21 cellular contexts compared by ENCODE assay signal in genomic region chr14:54256156-54256555, GRCh38.
A peak's percentile ranks its signal among the peaks of the same experiment; 100 is the strongest.
DNase-seq lines count a peak whose midpoint lies in the region; ATAC-seq, FAIRE-seq and TF ChIP-seq lines count a peak whose summit lies in the region.
"Had no signal": no experiment of that assay in that cellular context is flagged by ENCODE, and none has a peak within 500 bp of the region (broad histone marks: within the 10 kb centered on the region; RNA-seq: fewer than 3 reads in every experiment).

No MANE protein-coding gene starts in this region.

- no peak for FAIRE-seq in K562 (lab: Jason Lieb, UNC)
- FAIRE-seq: A549, D721Med, GM12878, H1 had no signal

- TF ChIP-seq EP300 in K562 (IDR thresholded peaks at IDR 0.05; ENCODE audit: low read length): no peak

- H3K4me3 ChIP-seq in K562 (no peak overlapping the region), testis (no peak overlapping the region)
- H3K4me3 ChIP-seq: A549, GM12878 had no signal

- H3K9ac ChIP-seq in K562 (ENCODE audit: insufficient read depth in 1 of 2, low read depth in 2 of 2, low read length in 2 of 2): no peak overlapping the region

- 17% methylated on average over 8 of the region's 9 CpGs for WGBS in K562 (ENCODE audit: insufficient coverage, low coverage, missing lambda C conversion rate)
- 67 to 74% methylated on average over 9 of the region's 9 CpGs for WGBS in testis, 2 donors

- no peak overlapping the region for H3K4me3 Mint-ChIP-seq in activated CD4-positive, alpha-beta T cell treated with anti-CD3 and anti-CD28 coated beads, Interleukin-2, amount 10 ng/mL, durations not matched to agents 24 days and 14 days
- H3K4me3 Mint-ChIP-seq: CD14-positive monocyte; CD4-positive, alpha-beta T cell; CD8-positive, alpha-beta memory T cell had no signal

- peaks cover 9% of the 10 kb centered on the region for H3K4me1 Mint-ChIP-seq in activated CD4-positive, alpha-beta T cell treated with anti-CD3 and anti-CD28 coated beads, Interleukin-2, amount 10 ng/mL, durations not matched to agents 24 days and 14 days
- H3K4me1 Mint-ChIP-seq: CD14-positive monocyte; CD8-positive, alpha-beta memory T cell had no signal

- H3K4me1 ChIP-seq in K562 (replicated peaks in 1 of 2; ENCODE audit: control insufficient read depth in 2 of 2, insufficient read depth in 2 of 2, low read length in 2 of 2): no peaks in the 10 kb centered on the region
- peaks cover 4% of the 10 kb centered on the region for H3K4me1 ChIP-seq in testis

- intact Hi-C loops in activated CD4-positive, alpha-beta T cell treated with anti-CD3 and anti-CD28 coated beads, Interleukin-2, amount 10 ng/mL, durations not matched to agents 24 days and 14 days (cut with micrococcal nuclease): no loop called here
- intact Hi-C loops in K562 (cut with micrococcal nuclease) (no loop called here), testis (cut with DNase I; ENCODE audit: low total_unique reads) (no loop called here)

- H3K27me3 ChIP-seq in K562 (ENCODE audit: control insufficient read depth in 2 of 2, insufficient read depth in 2 of 2, low read length in 2 of 2) (no peaks in the 10 kb centered on the region), testis (no peaks in the 10 kb centered on the region)

- DNase-seq in activated CD4-positive, alpha-beta T cell treated with anti-CD3 and anti-CD28 coated beads, Interleukin-2, amount 10 ng/mL, durations not matched to agents 24 days and 14 days: peak; percentile 31
- no peak for DNase-seq in activated CD4-positive, alpha-beta T cell treated with anti-CD3 and anti-CD28 coated beads for 1 hour
- DNase-seq in K562 (ENCODE audit: extremely low read depth in 1 of 4, low spot score in 3 of 4) (no peak), testis (peak; percentile 54), dermis blood vessel endothelial cell (no peak), AML-193 (lab: John Stamatoyannopoulos, UW) (no peak)
- DNase-seq: ACHN; CD4-positive, alpha-beta T cell; CD8-positive, alpha-beta memory T cell; DMS 273 treated with DMSO at 0.1 percent for 48 hours; DMS79; EL; GDM1; H7; HCEC 1CT had no signal

- no peaks in the 10 kb centered on the region for H3K27me3 Mint-ChIP-seq in activated CD4-positive, alpha-beta T cell treated with anti-CD3 and anti-CD28 coated beads, Interleukin-2, amount 10 ng/mL, durations not matched to agents 24 days and 14 days

- CTCF ChIA-PET in K562 (lab: Yijun Ruan, JAX; ENCODE audit: low intra/inter-chr PET ratio): no interaction called here

- no peaks in the 10 kb centered on the region for H3K36me3 ChIP-seq in K562 (ENCODE audit: control insufficient read depth, insufficient read depth, low read length)
- no peaks in the 10 kb centered on the region for H3K36me3 ChIP-seq in testis (ENCODE audit: low read depth, missing control alignments)

- H3K4me2 ChIP-seq in K562 (ENCODE audit: insufficient read depth, low read length): no peak overlapping the region
- H3K4me2 ChIP-seq: A549 had no signal

- TF ChIP-seq POLR2A in K562 (conservative IDR thresholded peaks at IDR 0.05) (no peak), testis (IDR thresholded peaks at IDR 0.05) (no peak)

- no TSS peak for BruUV-seq in K562 (replicated peaks; lab: Mats Ljungman, UMichigan)

- TF ChIP-seq RAD21 in K562 (CRISPR knock-in tag; conservative IDR thresholded peaks at IDR 0.05 in 1 of 2, IDR thresholded peaks at IDR 0.05 in 1 of 2): no peak

- H3K9me3 ChIP-seq in K562 (replicated peaks; ENCODE audit: control insufficient read depth, insufficient read depth, low read depth, low read length) (no peaks in the 10 kb centered on the region), testis (no peaks in the 10 kb centered on the region)
- H3K9me3 ChIP-seq: A549 had no signal

- H3K27ac ChIP-seq in K562 (ENCODE audit: extremely low read depth, low read depth, low read length) (no peak overlapping the region), testis (no peak overlapping the region)
- H3K27ac ChIP-seq: 22Rv1, A549 had no signal

- POLR2A ChIA-PET in K562 (lab: Yijun Ruan, JAX): no interaction called here

- no peak overlapping the region for H3K27ac Mint-ChIP-seq in activated CD4-positive, alpha-beta T cell treated with anti-CD3 and anti-CD28 coated beads, Interleukin-2, amount 10 ng/mL, durations not matched to agents 24 days and 14 days
- H3K27ac Mint-ChIP-seq: CD14-positive monocyte; CD4-positive, alpha-beta T cell; CD8-positive, alpha-beta memory T cell had no signal

- no peak for ATAC-seq in K562
- ATAC-seq: A549, GM12878 had no signal

- no peaks in the 10 kb centered on the region for H3K79me2 ChIP-seq in K562 (ENCODE audit: control insufficient read depth, insufficient read depth, low read length)

- no peaks in the 10 kb centered on the region for H3K36me3 Mint-ChIP-seq in activated CD4-positive, alpha-beta T cell treated with anti-CD3 and anti-CD28 coated beads, Interleukin-2, amount 10 ng/mL, durations not matched to agents 24 days and 14 days (ENCODE audit: low read depth)
- H3K36me3 Mint-ChIP-seq: CD14-positive monocyte; CD8-positive, alpha-beta memory T cell had no signal

- H3K9me1 ChIP-seq in K562 (ENCODE audit: control insufficient read depth, insufficient read depth, low read length): no peaks in the 10 kb centered on the region

- in situ Hi-C loops in K562 (cut with MboI): no loop called here

- no peak for TF ChIP-seq CTCF in K562 (IDR thresholded peaks at IDR 0.05 in 2 of 3, conservative IDR thresholded peaks at IDR 0.05 in 1 of 3; ENCODE audit: insufficient read depth in 2 of 3, low read depth in 1 of 3, low read length in 3 of 3)
- no peak for TF ChIP-seq CTCF in testis (IDR thresholded peaks at IDR 0.05)

- H4K20me1 ChIP-seq in K562 (replicated peaks; ENCODE audit: control insufficient read depth, insufficient read depth, low read length): no peaks in the 10 kb centered on the region

- H3K9me3 Mint-ChIP-seq in activated CD4-positive, alpha-beta T cell treated with anti-CD3 and anti-CD28 coated beads, Interleukin-2, amount 10 ng/mL, durations not matched to agents 24 days and 14 days: peaks cover 9% of the 10 kb centered on the region
- H3K9me3 Mint-ChIP-seq: CD4-positive, alpha-beta T cell had no signal

- H2AFZ ChIP-seq in K562 (ENCODE audit: low read depth, low read length): no peak overlapping the region

TF ChIP-seq in K562, 482 proteins besides CTCF, POLR2A, EP300 and RAD21:
- TF ChIP-seq TRIM24 (IDR thresholded peaks at IDR 0.05): no peak
- peak; percentile 39 to 55; a peak in 3 of 4 replicates for TF ChIP-seq NRF1 (conservative IDR thresholded peaks at IDR 0.05 in 1 of 2, IDR thresholded peaks at IDR 0.05 in 1 of 2)

Comparison
In these comparisons a context has a peak if more than half of its experiments do, and no peak if none do; other contexts are left out.
1. DNase-seq: peak in activated CD4-positive, alpha-beta T cell treated with anti-CD3 and anti-CD28 coated beads, Interleukin-2, amount 10 ng/mL, durations not matched to agents 24 days and 14 days (single experiment) and testis (single experiment); none in activated CD4-positive, alpha-beta T cell treated with anti-CD3 and anti-CD28 coated beads for 1 hour (single experiment), K562 (0 of 4), dermis blood vessel endothelial cell (single experiment) and AML-193 (0 of 2).